In the genomic region with DNA sequence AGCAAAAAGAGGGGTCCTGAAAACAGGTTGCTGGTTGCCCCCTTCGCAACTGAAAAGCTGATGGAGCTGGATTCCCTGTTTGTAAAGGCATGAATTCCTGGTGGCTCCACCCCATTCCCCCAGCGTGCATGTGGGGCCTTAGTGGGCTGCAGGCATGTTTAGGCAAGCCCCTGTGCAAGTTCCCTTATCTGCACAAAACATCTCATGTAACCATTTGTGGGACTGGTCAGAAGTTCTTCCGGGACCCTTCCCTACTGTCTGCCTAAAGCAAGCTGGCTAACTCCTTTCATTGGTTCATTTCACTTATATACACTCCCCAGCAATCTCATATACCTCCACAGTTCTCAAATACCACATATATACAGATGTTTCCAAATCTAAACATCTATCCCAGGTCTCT, we compare ENCODE assay signal across 12 cellular contexts. TPM values are rescaled to one million over a fixed set of nuclear protein-coding genes. Genes with fewer than 3 reads are reported as not detected.
DNase-seq lines count a peak whose midpoint lies in the region; ATAC-seq and TF ChIP-seq lines count a peak whose summit lies in the region.
"Had no signal": no experiment of that assay in that cellular context is flagged by ENCODE, and none has a peak within 500 bp of the region (broad histone marks: within the 10 kb centered on the region; RNA-seq: fewer than 3 reads in every experiment).

No MANE protein-coding gene starts in this region.

- DNase-seq in adipocyte (ENCODE audit: low read depth) (no peak), stomach (no peak), NCI-H2196 treated with DMSO at 0.1 percent for 48 hours (lab: John Stamatoyannopoulos, UW; ENCODE audit: unreplicated experiment) (no peak), iPS-NIHi7 (ENCODE audit: extremely low spot score) (no peak)
- no peak for DNase-seq in activated effector memory CD4-positive, alpha-beta T cell treated with anti-CD3 and anti-CD28 coated beads, Interleukin-2, amount 50 U/mL, for 16 hours
- DNase-seq: NCI-H187 treated with DMSO at 0.1 percent for 48 hours; stimulated activated CD8-positive, alpha-beta memory T cell treated with anti-CD3 and anti-CD28 coated beads, Interleukin-4, amount 100 ng/mL, for 48 hours had no signal

- intact Hi-C loops in stomach (cut with DNase I; ENCODE audit: low total_unique reads): no loop called here

- H3K9ac ChIP-seq in adipocyte (ENCODE audit: low read length) (peak overlapping the region; percentile 99), liver (ENCODE audit: low read depth in 1 of 2, low read length in 2 of 2) (peak overlapping the region; percentile 42 to 57)

- TF ChIP-seq CTCF in liver (IDR thresholded peaks at IDR 0.05; ENCODE audit: low read depth, low read length, missing input control) (no peak), stomach (IDR thresholded peaks at IDR 0.05) (no peak)

- H3K27me3 ChIP-seq in adipocyte (replicated peaks; ENCODE audit: control insufficient read depth, insufficient read depth, low read length) (no peaks in the 10 kb centered on the region), liver (ENCODE audit: control insufficient read depth in 4 of 4, insufficient read depth in 4 of 4, low read length in 3 of 4) (no peaks in the 10 kb centered on the region), stomach (no peaks in the 10 kb centered on the region)

- H3K4me1 ChIP-seq in adipocyte (ENCODE audit: control insufficient read depth, insufficient read depth, low read length) (peaks cover 39% of the 10 kb centered on the region), liver (ENCODE audit: control insufficient read depth in 4 of 4, insufficient read depth in 4 of 4, low read length in 3 of 4) (peaks cover 8 to 67% (median 52%) of the 10 kb centered on the region in 4 donors), stomach (peaks cover 32 to 76% (median 60%) of the 10 kb centered on the region in 4 donors)

- H3K36me3 ChIP-seq in adipocyte (ENCODE audit: control insufficient read depth, insufficient read depth, low read length, severe bottlenecking) (peaks cover 34% of the 10 kb centered on the region), liver (ENCODE audit: control insufficient read depth in 4 of 4, insufficient read depth in 3 of 4, low read depth in 1 of 4, low read length in 3 of 4) (peaks cover 0 to 4% (median 1%) of the 10 kb centered on the region in 4 donors), stomach (peaks cover 12 to 37% (median 32%) of the 10 kb centered on the region in 4 donors)

- ATAC-seq in GM18858 (IDR thresholded peaks at IDR 0.05; ENCODE audit: unreplicated experiment): no peak

- H3K4me3 ChIP-seq in GM08714 (ENCODE audit: low read length) (peak overlapping the region; percentile 22; the same call in 1 of the 2 replicates), adipocyte (ENCODE audit: low read length) (peak overlapping the region; percentile 99), liver (ENCODE audit: low read depth in 1 of 3, low read length in 3 of 3) (peak overlapping the region; percentile 63 to 100 (median 90)), stomach (peak overlapping the region; percentile 79 to 87 (median 84))

- H3K27ac ChIP-seq in liver (ENCODE audit: low read depth in 1 of 2, low read length in 2 of 2) (peak overlapping the region; percentile 10 to 17), stomach (peak overlapping the region; percentile 30 to 92 (median 86))

- H3K9me3 ChIP-seq in adipocyte (ENCODE audit: control insufficient read depth, low read length): no peaks in the 10 kb centered on the region
- H3K9me3 ChIP-seq in liver (ENCODE audit: control insufficient read depth in 4 of 4, low read length in 3 of 4): no peaks in the 10 kb centered on the region
- H3K9me3 ChIP-seq in stomach: no peaks in the 10 kb centered on the region

- TF ChIP-seq EP300 in stomach (IDR thresholded peaks at IDR 0.05): no peak

- 31% methylated on average over 3 of the region's 3 CpGs for WGBS in liver
- 26 to 51% (median 30%) methylated on average over 3 of the region's 3 CpGs for WGBS in stomach, 5 donors

- no peak for TF ChIP-seq RAD21 in liver (IDR thresholded peaks at IDR 0.05)

- TF ChIP-seq POLR2A in stomach (IDR thresholded peaks at IDR 0.05): no peak

TF ChIP-seq in liver, 16 proteins besides CTCF, POLR2A, EP300 and RAD21:
- no peak for TF ChIP-seq FOXA2 (IDR thresholded peaks at IDR 0.05)
- TF ChIP-seq, protein P1, sequence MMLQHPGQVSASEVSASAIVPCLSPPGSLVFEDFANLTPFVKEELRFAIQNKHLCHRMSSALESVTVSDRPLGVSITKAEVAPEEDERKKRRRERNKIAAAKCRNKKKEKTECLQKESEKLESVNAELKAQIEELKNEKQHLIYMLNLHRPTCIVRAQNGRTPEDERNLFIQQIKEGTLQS (IDR thresholded peaks at IDR 0.05): no peak
- TF ChIP-seq SP1 (IDR thresholded peaks at IDR 0.05): no peak
- no peak for TF ChIP-seq GABPA (IDR thresholded peaks at IDR 0.05 in 1 of 2, conservative IDR thresholded peaks at IDR 0.05 in 1 of 2)
- TF ChIP-seq, protein P2, sequence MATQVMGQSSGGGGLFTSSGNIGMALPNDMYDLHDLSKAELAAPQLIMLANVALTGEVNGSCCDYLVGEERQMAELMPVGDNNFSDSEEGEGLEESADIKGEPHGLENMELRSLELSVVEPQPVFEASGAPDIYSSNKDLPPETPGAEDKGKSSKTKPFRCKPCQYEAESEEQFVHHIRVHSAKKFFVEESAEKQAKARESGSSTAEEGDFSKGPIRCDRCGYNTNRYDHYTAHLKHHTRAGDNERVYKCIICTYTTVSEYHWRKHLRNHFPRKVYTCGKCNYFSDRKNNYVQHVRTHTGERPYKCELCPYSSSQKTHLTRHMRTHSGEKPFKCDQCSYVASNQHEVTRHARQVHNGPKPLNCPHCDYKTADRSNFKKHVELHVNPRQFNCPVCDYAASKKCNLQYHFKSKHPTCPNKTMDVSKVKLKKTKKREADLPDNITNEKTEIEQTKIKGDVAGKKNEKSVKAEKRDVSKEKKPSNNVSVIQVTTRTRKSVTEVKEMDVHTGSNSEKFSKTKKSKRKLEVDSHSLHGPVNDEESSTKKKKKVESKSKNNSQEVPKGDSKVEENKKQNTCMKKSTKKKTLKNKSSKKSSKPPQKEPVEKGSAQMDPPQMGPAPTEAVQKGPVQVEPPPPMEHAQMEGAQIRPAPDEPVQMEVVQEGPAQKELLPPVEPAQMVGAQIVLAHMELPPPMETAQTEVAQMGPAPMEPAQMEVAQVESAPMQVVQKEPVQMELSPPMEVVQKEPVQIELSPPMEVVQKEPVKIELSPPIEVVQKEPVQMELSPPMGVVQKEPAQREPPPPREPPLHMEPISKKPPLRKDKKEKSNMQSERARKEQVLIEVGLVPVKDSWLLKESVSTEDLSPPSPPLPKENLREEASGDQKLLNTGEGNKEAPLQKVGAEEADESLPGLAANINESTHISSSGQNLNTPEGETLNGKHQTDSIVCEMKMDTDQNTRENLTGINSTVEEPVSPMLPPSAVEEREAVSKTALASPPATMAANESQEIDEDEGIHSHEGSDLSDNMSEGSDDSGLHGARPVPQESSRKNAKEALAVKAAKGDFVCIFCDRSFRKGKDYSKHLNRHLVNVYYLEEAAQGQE (IDR thresholded peaks at IDR 0.05): no peak
- TF ChIP-seq, protein P3, sequence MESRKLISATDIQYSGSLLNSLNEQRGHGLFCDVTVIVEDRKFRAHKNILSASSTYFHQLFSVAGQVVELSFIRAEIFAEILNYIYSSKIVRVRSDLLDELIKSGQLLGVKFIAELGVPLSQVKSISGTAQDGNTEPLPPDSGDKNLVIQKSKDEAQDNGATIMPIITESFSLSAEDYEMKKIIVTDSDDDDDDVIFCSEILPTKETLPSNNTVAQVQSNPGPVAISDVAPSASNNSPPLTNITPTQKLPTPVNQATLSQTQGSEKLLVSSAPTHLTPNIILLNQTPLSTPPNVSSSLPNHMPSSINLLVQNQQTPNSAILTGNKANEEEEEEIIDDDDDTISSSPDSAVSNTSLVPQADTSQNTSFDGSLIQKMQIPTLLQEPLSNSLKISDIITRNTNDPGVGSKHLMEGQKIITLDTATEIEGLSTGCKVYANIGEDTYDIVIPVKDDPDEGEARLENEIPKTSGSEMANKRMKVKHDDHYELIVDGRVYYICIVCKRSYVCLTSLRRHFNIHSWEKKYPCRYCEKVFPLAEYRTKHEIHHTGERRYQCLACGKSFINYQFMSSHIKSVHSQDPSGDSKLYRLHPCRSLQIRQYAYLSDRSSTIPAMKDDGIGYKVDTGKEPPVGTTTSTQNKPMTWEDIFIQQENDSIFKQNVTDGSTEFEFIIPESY (IDR thresholded peaks at IDR 0.05): no peak
- TF ChIP-seq NR2F2 (IDR thresholded peaks at IDR 0.05): no peak
- TF ChIP-seq YY1 (IDR thresholded peaks at IDR 0.05): no peak
- no peak for TF ChIP-seq RXRA (IDR thresholded peaks at IDR 0.05)
- no peak for TF ChIP-seq HNF4A (conservative IDR thresholded peaks at IDR 0.05)
- TF ChIP-seq TAF1 (conservative IDR thresholded peaks at IDR 0.05): no peak
- no peak for TF ChIP-seq JUND (IDR thresholded peaks at IDR 0.05)
- no peak for TF ChIP-seq FOXA1 (IDR thresholded peaks at IDR 0.05)
- TF ChIP-seq, protein P4, sequence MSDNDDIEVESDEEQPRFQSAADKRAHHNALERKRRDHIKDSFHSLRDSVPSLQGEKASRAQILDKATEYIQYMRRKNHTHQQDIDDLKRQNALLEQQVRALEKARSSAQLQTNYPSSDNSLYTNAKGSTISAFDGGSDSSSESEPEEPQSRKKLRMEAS (IDR thresholded peaks at IDR 0.05): no peak
- no peak for TF ChIP-seq HNF4G (IDR thresholded peaks at IDR 0.05)
- TF ChIP-seq EGR1 (IDR thresholded peaks at IDR 0.05; ENCODE audit: low read depth in 2 of 2): no peak

RNA-seq across cellular contexts. Expression of a gene that starts 24.0 kb away (rescaled TPM):
- not detected for total RNA-seq in liver
- polyA plus RNA-seq in liver: not detected
- not detected for total RNA-seq in stomach
- not detected for polyA plus RNA-seq in stomach
- total RNA-seq: activated T-helper 1 cell treated with anti-CD3 and anti-CD28 coated beads, Interleukin-12 subunit alpha, Interleukin-12 subunit beta, Interleukin-2, Interleukin-4 antibody, amounts not matched to agents 30 ng/mL and 10 ng/mL and 1 ng/mL, durations not matched to agents 14 hours and 24 hours and 36 hours; endothelial cell of umbilical vein had no signal
- polyA plus RNA-seq: endothelial cell of umbilical vein had no signal

Comparison
In these comparisons a context has a peak if more than half of its experiments do, and no peak if none do; other contexts are left out.
1. H3K4me3 ChIP-seq: peak in every context shown above with its lines; median percentile 99 in adipocyte; 90 in liver; 84 in stomach; 22 in GM08714.